20 cellular contexts compared by ENCODE assay signal in the genomic region with DNA sequence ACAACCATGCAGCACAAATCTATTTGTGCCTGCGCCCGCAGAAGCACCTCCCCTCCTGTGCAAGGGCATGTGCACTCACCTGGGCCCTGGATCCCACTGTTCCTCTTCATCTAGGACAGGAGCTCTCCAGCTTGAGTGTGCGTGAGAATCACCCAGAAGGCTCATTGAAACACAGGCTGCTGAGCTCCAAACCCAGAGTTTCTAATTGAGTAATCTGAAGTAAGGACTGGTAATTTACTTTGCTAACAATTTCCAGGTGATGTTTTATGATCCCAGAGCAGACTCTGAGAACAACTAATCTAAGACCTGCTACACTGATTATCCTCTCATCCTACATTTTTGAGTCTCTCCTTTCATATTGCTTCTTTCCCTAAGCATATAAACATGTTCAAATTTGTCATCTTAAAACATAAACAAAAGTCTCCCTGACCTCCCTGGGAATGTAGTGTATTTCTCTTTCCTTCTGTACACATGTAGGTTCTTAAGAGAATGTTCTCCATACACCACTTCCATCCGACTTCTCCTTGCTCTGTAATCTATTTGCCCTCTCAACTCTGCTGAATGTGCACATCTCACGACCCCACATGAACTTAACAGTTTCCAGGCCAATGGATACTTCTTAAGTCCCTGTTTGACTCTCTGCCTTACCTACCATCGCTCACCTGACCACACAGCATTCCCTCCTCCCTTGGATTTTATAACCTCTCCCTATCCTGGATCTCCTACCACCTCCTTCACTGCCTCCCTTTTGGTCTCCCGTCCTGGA.
DNase-seq lines count a peak whose midpoint lies in the region; ATAC-seq and TF ChIP-seq lines count a peak whose summit lies in the region.
"Had no signal": no experiment of that assay in that cellular context is flagged by ENCODE, and none has a peak within 500 bp of the region (broad histone marks: within the 10 kb centered on the region; RNA-seq: fewer than 3 reads in every experiment).

No MANE protein-coding gene starts in this region.

- no peak overlapping the region for H3K27ac ChIP-seq in right lobe of liver
- H3K27ac ChIP-seq in substantia nigra (ENCODE audit: low read depth, low read length, poor library complexity, severe bottlenecking) = no peak overlapping the region
- H3K27ac ChIP-seq: A549; BLaER1 treated with 17β-estradiol and CSF1 and Interleukin-3, amounts not matched to agents 10 nM and 100 nM; SJCRH30 had no signal

- no peak for ATAC-seq in stimulated activated naive CD8-positive, alpha-beta T cell treated with anti-CD3 and anti-CD28 coated beads, Interleukin-15, Interleukin-2, amounts not matched to agents 100 U/mL and 50 U/mL, for 24 hours
- peak; percentile 57 for ATAC-seq in HG03095 (IDR thresholded peaks at IDR 0.05; ENCODE audit: unreplicated experiment)
- ATAC-seq in right lobe of liver = no peak
- ATAC-seq: A549, GM23338, PC-3 had no signal

- H3K27me3 ChIP-seq in right lobe of liver = no peaks in the 10 kb centered on the region
- H3K27me3 ChIP-seq: BLaER1 treated with 17β-estradiol and CSF1 and Interleukin-3, amounts not matched to agents 10 nM and 100 nM; SJCRH30 had no signal

- H3K9me3 ChIP-seq in right lobe of liver = no peaks in the 10 kb centered on the region
- H3K9me3 ChIP-seq: A549; BLaER1 treated with 17β-estradiol and CSF1 and Interleukin-3, amounts not matched to agents 10 nM and 100 nM; SJCRH30 had no signal

- H3K36me3 Mint-ChIP-seq in stimulated activated naive CD8-positive, alpha-beta T cell treated with anti-CD3 and anti-CD28 coated beads, Interleukin-15, Interleukin-2, amounts not matched to agents 100 ng/mL and 50 ng/mL, for 24 hours (ENCODE audit: low read depth) = peaks cover 6% of the 10 kb centered on the region

- no peaks in the 10 kb centered on the region for H3K27me3 Mint-ChIP-seq in stimulated activated naive CD8-positive, alpha-beta T cell treated with anti-CD3 and anti-CD28 coated beads, Interleukin-15, Interleukin-2, amounts not matched to agents 100 ng/mL and 50 ng/mL, for 24 hours
- H3K27me3 Mint-ChIP-seq: IgD-negative memory B cell had no signal

- no peak for TF ChIP-seq CTCF in fibroblast of villous mesenchyme (IDR thresholded peaks at IDR 0.05; ENCODE audit: insufficient read depth, low read depth, low read length)
- TF ChIP-seq CTCF in right lobe of liver (IDR thresholded peaks at IDR 0.05) = no peak

- intact Hi-C loops in right lobe of liver (cut with DNase I) = no loop called here

- no peaks in the 10 kb centered on the region for H3K4me1 ChIP-seq in right lobe of liver

- TF ChIP-seq POLR2A in right lobe of liver (IDR thresholded peaks at IDR 0.05) = no peak

- H3K9me3 Mint-ChIP-seq in stimulated activated naive CD8-positive, alpha-beta T cell treated with anti-CD3 and anti-CD28 coated beads, Interleukin-15, Interleukin-2, amounts not matched to agents 100 ng/mL and 50 ng/mL, for 24 hours = no peaks in the 10 kb centered on the region
- H3K9me3 Mint-ChIP-seq: GM23338, IgD-negative memory B cell had no signal

- peaks cover 3% of the 10 kb centered on the region for H3K4me1 Mint-ChIP-seq in stimulated activated naive CD8-positive, alpha-beta T cell treated with anti-CD3 and anti-CD28 coated beads, Interleukin-15, Interleukin-2, amounts not matched to agents 100 ng/mL and 50 ng/mL, for 24 hours (ENCODE audit: low read depth)
- H3K4me1 Mint-ChIP-seq: GM23338 had no signal

- peak overlapping the region; percentile 46 for H3K27ac Mint-ChIP-seq in stimulated activated naive CD8-positive, alpha-beta T cell treated with anti-CD3 and anti-CD28 coated beads, Interleukin-15, Interleukin-2, amounts not matched to agents 100 ng/mL and 50 ng/mL, for 24 hours
- H3K27ac Mint-ChIP-seq: GM23338 had no signal

- no peak for DNase-seq in stimulated activated naive CD8-positive, alpha-beta T cell treated with anti-CD3 and anti-CD28 coated beads, Interleukin-15, Interleukin-2, amounts not matched to agents 100 U/mL and 50 U/mL, for 24 hours
- peak; percentile 66 for DNase-seq in fibroblast of villous mesenchyme (ENCODE audit: low read depth)
- DNase-seq in right lobe of liver = no peak
- DNase-seq in substantia nigra (lab: John Stamatoyannopoulos, UW) = no peak
- no peak for DNase-seq in NCI-H2029 (lab: John Stamatoyannopoulos, UW)
- no peak for DNase-seq in NCI-H510A (lab: John Stamatoyannopoulos, UW)
- DNase-seq: DND-41, GDM1, NCI-H1930, NCI-H510A treated with DMSO at 0.1 percent for 48 hours, NCI-H82, PC-3, SJCRH30, SW 1271 had no signal

- H3K36me3 ChIP-seq in right lobe of liver = no peaks in the 10 kb centered on the region
- H3K36me3 ChIP-seq: BLaER1 treated with 17β-estradiol and CSF1 and Interleukin-3, amounts not matched to agents 10 nM and 100 nM; SJCRH30 had no signal

- no peak overlapping the region for H3K4me3 ChIP-seq in fibroblast of villous mesenchyme (ENCODE audit: low read depth, low read length)
- no peak overlapping the region for H3K4me3 ChIP-seq in right lobe of liver
- H3K4me3 ChIP-seq: A549; BLaER1 treated with 17β-estradiol and CSF1 and Interleukin-3, amounts not matched to agents 10 nM and 100 nM; GM23338; SJCRH30 had no signal

- WGBS in right lobe of liver (ENCODE audit: insufficient coverage, low coverage, low lambda C conversion rate, missing lambda C conversion rate) = 80% methylated on average over 4 of the region's 7 CpGs

- H3K4me3 Mint-ChIP-seq in stimulated activated naive CD8-positive, alpha-beta T cell treated with anti-CD3 and anti-CD28 coated beads, Interleukin-15, Interleukin-2, amounts not matched to agents 100 ng/mL and 50 ng/mL, for 24 hours = no peak overlapping the region
- H3K4me3 Mint-ChIP-seq: GM23338, IgD-negative memory B cell had no signal
